18 cellular contexts compared by ENCODE assay signal in genomic region chr10:133475821-133476640, GRCh38. TPM values are rescaled to one million over a fixed set of nuclear protein-coding genes. Genes with fewer than 3 reads are reported as not detected.
DNase-seq lines count a peak whose midpoint lies in the region; ATAC-seq and TF ChIP-seq lines count a peak whose summit lies in the region.
"Had no signal": no experiment of that assay in that cellular context is flagged by ENCODE, and none has a peak within 500 bp of the region (broad histone marks: within the 10 kb centered on the region; RNA-seq: fewer than 3 reads in every experiment).

No MANE protein-coding gene starts in this region.

- peak overlapping the region; percentile 48 to 71 (median 66) for H3K4me3 Mint-ChIP-seq in CD4-positive, alpha-beta memory T cell
- no peak overlapping the region for H3K4me3 Mint-ChIP-seq in HFFc6
- H3K4me3 Mint-ChIP-seq: memory B cell had no signal

- peak; percentile 2 for DNase-seq in AG08395 (ENCODE audit: low spot score)
- peak in 3 of 5 donors; percentile 17 to 42 (median 21) for DNase-seq in CD4-positive, alpha-beta memory T cell
- no peak for DNase-seq in RWPE2 (ENCODE audit: low spot score)
- DNase-seq in left lobe of liver (ENCODE audit: low spot score), result no peak
- no peak for DNase-seq in cerebellar cortex (ENCODE audit: low spot score)
- no peak for DNase-seq in HFFc6
- no peak for DNase-seq in left colon
- DNase-seq: C1 segment of cervical spinal cord, DMS79 treated with DMSO at 0.1 percent for 48 hours, NCI-H2081 treated with DMSO at 0.1 percent for 48 hours, NCI-H526, retina, substantia nigra had no signal

- H3K27ac ChIP-seq in CD4-positive, alpha-beta memory T cell (ENCODE audit: low read depth, low read length), result peak overlapping the region; percentile 13
- H3K27ac ChIP-seq in RWPE2 (ENCODE audit: poor library complexity, severe bottlenecking), result no peak overlapping the region
- H3K27ac ChIP-seq: ascending aorta, neural progenitor cell, VCaP had no signal

- POLR2A ChIA-PET in CD4-positive, alpha-beta memory T cell (lab: Charles Lee; ENCODE audit: partially characterized antibody), result interaction anchor here (0.8 to 1.1 kb wide), 2 partner anchors 35 to 37 kb away, joined by 3 to 4 read pairs; no protein-coding TSS in a partner anchor

- H3K9me3 ChIP-seq in CD4-positive, alpha-beta memory T cell (ENCODE audit: control insufficient read depth in 1 of 2, low read length in 2 of 2), result no peaks in the 10 kb centered on the region
- H3K9me3 ChIP-seq in RWPE2 (ENCODE audit: severe bottlenecking), result no peaks in the 10 kb centered on the region
- H3K9me3 ChIP-seq: ascending aorta had no signal

- H3K36me3 ChIP-seq in CD4-positive, alpha-beta memory T cell (ENCODE audit: insufficient read depth, low read length), result no peaks in the 10 kb centered on the region
- H3K36me3 ChIP-seq in RWPE2 (ENCODE audit: low read depth), result no peaks in the 10 kb centered on the region
- H3K36me3 ChIP-seq: ascending aorta, neural progenitor cell had no signal

- H3K4me1 ChIP-seq in CD4-positive, alpha-beta memory T cell (ENCODE audit: insufficient read depth, low read length), result peaks cover 42% of the 10 kb centered on the region
- H3K4me1 ChIP-seq in RWPE2 (ENCODE audit: insufficient read depth, poor library complexity, severe bottlenecking), result no peaks in the 10 kb centered on the region
- H3K4me1 ChIP-seq: ascending aorta, neural progenitor cell had no signal

- TF ChIP-seq CTCF in RWPE2 (IDR thresholded peaks at IDR 0.05; ENCODE audit: poor library complexity, severe bottlenecking) (no peak), HFFc6 (IDR thresholded peaks at IDR 0.05) (no peak)

- intact Hi-C loops in CD4-positive, alpha-beta memory T cell (cut with micrococcal nuclease), result loop anchor here (2.0 kb wide), 1 partner anchor 37 kb away; no protein-coding TSS in a partner anchor
- intact Hi-C loops in left colon (cut with DNase I, micrococcal nuclease), result no loop called here

- no peaks in the 10 kb centered on the region for H3K27me3 Mint-ChIP-seq in CD4-positive, alpha-beta memory T cell
- H3K27me3 Mint-ChIP-seq in HFFc6 (ENCODE audit: insufficient read depth), result no peaks in the 10 kb centered on the region; the same call in none of the 2 replicates

- no peaks in the 10 kb centered on the region for H3K9me3 Mint-ChIP-seq in CD4-positive, alpha-beta memory T cell
- no peaks in the 10 kb centered on the region for H3K9me3 Mint-ChIP-seq in HFFc6

- ATAC-seq in RWPE2 (ENCODE audit: low read depth), result peak; percentile 61
- peak; percentile 45 for ATAC-seq in left lobe of liver
- ATAC-seq in left colon, result no peak

- H3K4me3 ChIP-seq in CD4-positive, alpha-beta memory T cell (ENCODE audit: low read length in 2 of 2), result no peak overlapping the region
- no peak overlapping the region for H3K4me3 ChIP-seq in RWPE2 (ENCODE audit: severe bottlenecking)
- H3K4me3 ChIP-seq: ascending aorta, neural progenitor cell had no signal

- H3K4me1 Mint-ChIP-seq in CD4-positive, alpha-beta memory T cell, result peaks cover 25 to 46% (median 34%) of the 10 kb centered on the region in 4 donors
- H3K4me1 Mint-ChIP-seq in HFFc6 (ENCODE audit: low read depth), result no peaks in the 10 kb centered on the region
- H3K4me1 Mint-ChIP-seq: neural progenitor cell had no signal

- peaks cover 3 to 4% of the 10 kb centered on the region in 2 donors for H3K36me3 Mint-ChIP-seq in CD4-positive, alpha-beta memory T cell
- H3K36me3 Mint-ChIP-seq in HFFc6 (ENCODE audit: low read depth), result no peaks in the 10 kb centered on the region
- H3K36me3 Mint-ChIP-seq: neural progenitor cell had no signal

- H3K27ac Mint-ChIP-seq in CD4-positive, alpha-beta memory T cell, result peak overlapping the region in 6 of 7 donors; percentile 36 to 92 (median 80)
- no peak overlapping the region for H3K27ac Mint-ChIP-seq in HFFc6
- H3K27ac Mint-ChIP-seq: memory B cell, neural progenitor cell had no signal

- no peaks in the 10 kb centered on the region for H3K27me3 ChIP-seq in CD4-positive, alpha-beta memory T cell (ENCODE audit: insufficient read depth, low read length)
- H3K27me3 ChIP-seq in RWPE2 (ENCODE audit: insufficient read depth, poor library complexity, severe bottlenecking), result no peaks in the 10 kb centered on the region
- H3K27me3 ChIP-seq: ascending aorta, neural progenitor cell had no signal

- CTCF ChIA-PET in CD4-positive, alpha-beta memory T cell (lab: Charles Lee; ENCODE audit: partially characterized antibody), result interaction anchor here (1.0 to 1.5 kb wide), 2 partner anchors 34 to 44 kb away, joined by 3 to 5 read pairs; no protein-coding TSS in a partner anchor

RNA-seq across cellular contexts. Expression of gene SCART1, which starts 22.3 kb away (rescaled TPM):
- total RNA-seq in CD4-positive, alpha-beta memory T cell, result 10 to 100 TPM; 10.5 to 11.2 TPM
- 1 to 10 TPM in 1 of 2 donors, under 1 TPM in 1; 0.49 to 1.2 TPM for polyA plus RNA-seq in CD4-positive, alpha-beta memory T cell
- total RNA-seq in left lobe of liver (0.53 TPM), left colon (1 to 10 TPM; 2.1 to 3.9 TPM)
- 1 to 10 TPM in 3 of 6 experiments, under 1 TPM in 3; 0.59 to 1.3 (median 1.0) TPM for total RNA-seq in HFFc6 (2021; fragmentation: NEBNext Ultra II Directional; extraction: Animal tissue kit (Norgen Biotek cat#: 25700))

RNA-seq across cellular contexts. Expression of gene CYP2E1, which starts 51.1 kb away (rescaled TPM):
- total RNA-seq in CD4-positive, alpha-beta memory T cell, result 1 to 10 TPM; 1.2 to 2.8 TPM
- polyA plus RNA-seq in CD4-positive, alpha-beta memory T cell, result under 1 TPM; 0.30 to 0.94 TPM
- 3,844 TPM for total RNA-seq in left lobe of liver
- 1 to 10 TPM in 2 of 6 experiments, under 1 TPM in 4; 0.45 to 1.3 (median 0.83) TPM for total RNA-seq in HFFc6 (2021; fragmentation: NEBNext Ultra II Directional; extraction: Animal tissue kit (Norgen Biotek cat#: 25700))
- under 1 TPM; 0.67 to 0.92 TPM for total RNA-seq in left colon
- total RNA-seq: HT-29 had no signal

RNA-seq across cellular contexts. Expression of gene SPRN, which starts 51.6 kb away (rescaled TPM):
- total RNA-seq in CD4-positive, alpha-beta memory T cell, result not detected
- polyA plus RNA-seq in CD4-positive, alpha-beta memory T cell, result under 1 TPM; 0.14 to 0.26 TPM
- 0.18 TPM for total RNA-seq in left lobe of liver
- total RNA-seq in HFFc6 (2021; fragmentation: NEBNext Ultra II Directional; extraction: Animal tissue kit (Norgen Biotek cat#: 25700)), result 1 to 10 TPM in 2 of 6 experiments, under 1 TPM in 4; 0.31 to 2.9 (median 0.40) TPM
- total RNA-seq in left colon, result not detected
- total RNA-seq: ascending aorta, HT-29 had no signal

Comparison
In these comparisons a context has a peak if more than half of its experiments do, and no peak if none do; other contexts are left out.
1. DNase-seq: peak in AG08395 (single experiment) and CD4-positive, alpha-beta memory T cell (3 of 5); none in RWPE2 (single experiment), left lobe of liver (single experiment), cerebellar cortex (single experiment), HFFc6 (single experiment) and left colon (0 of 2).
2. RNA of gene CYP2E1, which starts 51.1 kb away (total RNA-seq): 3,844 TPM in left lobe of liver (single experiment); 1.2 to 2.8 TPM in CD4-positive, alpha-beta memory T cell, 0.45 to 1.3 TPM in HFFc6 and 0.67 to 0.92 TPM in left colon; every median in the first group is over 1,000 times any median in the second.